ENCODE assay signal across 1 cellular context in genomic region chr22:30348837-30349236, GRCh38.
TF ChIP-seq lines count a peak whose summit lies in the region.

No MANE protein-coding gene starts in this region.

TF ChIP-seq in SK-N-SH treated with all-trans-retinoic acid at 6 μM for 48 hours, 23 proteins besides CTCF, POLR2A, EP300 and RAD21:
- TF ChIP-seq ZFP3 (CRISPR knock-in tag; IDR thresholded peaks at IDR 0.05) (no peak), ZC3H10 (CRISPR knock-in tag; IDR thresholded peaks at IDR 0.05) (no peak), TCF4 (CRISPR knock-in tag; IDR thresholded peaks at IDR 0.05; ENCODE audit: borderline replicate concordance) (no peak), BACH2 (CRISPR knock-in tag; IDR thresholded peaks at IDR 0.05; ENCODE audit: borderline replicate concordance) (no peak), CSDC2 (CRISPR knock-in tag; IDR thresholded peaks at IDR 0.05) (no peak), ZNF565 (CRISPR knock-in tag; conservative IDR thresholded peaks at IDR 0.05; ENCODE audit: low read depth) (no peak), ZFP30 (CRISPR knock-in tag; IDR thresholded peaks at IDR 0.05) (no peak), PPARA (CRISPR knock-in tag; IDR thresholded peaks at IDR 0.05; ENCODE audit: borderline replicate concordance) (no peak)
- TF ChIP-seq, protein P1, sequence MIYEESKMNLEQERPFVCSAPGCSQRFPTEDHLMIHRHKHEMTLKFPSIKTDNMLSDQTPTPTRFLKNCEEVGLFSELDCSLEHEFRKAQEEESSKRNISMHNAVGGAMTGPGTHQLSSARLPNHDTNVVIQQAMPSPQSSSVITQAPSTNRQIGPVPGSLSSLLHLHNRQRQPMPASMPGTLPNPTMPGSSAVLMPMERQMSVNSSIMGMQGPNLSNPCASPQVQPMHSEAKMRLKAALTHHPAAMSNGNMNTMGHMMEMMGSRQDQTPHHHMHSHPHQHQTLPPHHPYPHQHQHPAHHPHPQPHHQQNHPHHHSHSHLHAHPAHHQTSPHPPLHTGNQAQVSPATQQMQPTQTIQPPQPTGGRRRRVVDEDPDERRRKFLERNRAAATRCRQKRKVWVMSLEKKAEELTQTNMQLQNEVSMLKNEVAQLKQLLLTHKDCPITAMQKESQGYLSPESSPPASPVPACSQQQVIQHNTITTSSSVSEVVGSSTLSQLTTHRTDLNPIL (CRISPR knock-in tag; IDR thresholded peaks at IDR 0.05; ENCODE audit: low read depth): no peak
- TF ChIP-seq, protein P2, sequence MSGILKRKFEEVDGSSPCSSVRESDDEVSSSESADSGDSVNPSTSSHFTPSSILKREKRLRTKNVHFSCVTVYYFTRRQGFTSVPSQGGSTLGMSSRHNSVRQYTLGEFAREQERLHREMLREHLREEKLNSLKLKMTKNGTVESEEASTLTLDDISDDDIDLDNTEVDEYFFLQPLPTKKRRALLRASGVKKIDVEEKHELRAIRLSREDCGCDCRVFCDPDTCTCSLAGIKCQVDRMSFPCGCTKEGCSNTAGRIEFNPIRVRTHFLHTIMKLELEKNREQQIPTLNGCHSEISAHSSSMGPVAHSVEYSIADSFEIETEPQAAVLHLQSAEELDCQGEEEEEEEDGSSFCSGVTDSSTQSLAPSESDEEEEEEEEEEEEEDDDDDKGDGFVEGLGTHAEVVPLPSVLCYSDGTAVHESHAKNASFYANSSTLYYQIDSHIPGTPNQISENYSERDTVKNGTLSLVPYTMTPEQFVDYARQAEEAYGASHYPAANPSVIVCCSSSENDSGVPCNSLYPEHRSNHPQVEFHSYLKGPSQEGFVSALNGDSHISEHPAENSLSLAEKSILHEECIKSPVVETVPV (CRISPR knock-in tag; IDR thresholded peaks at IDR 0.05): no peak
